Comparison of ENCODE assay signal across 1 cellular context in the genomic region with DNA sequence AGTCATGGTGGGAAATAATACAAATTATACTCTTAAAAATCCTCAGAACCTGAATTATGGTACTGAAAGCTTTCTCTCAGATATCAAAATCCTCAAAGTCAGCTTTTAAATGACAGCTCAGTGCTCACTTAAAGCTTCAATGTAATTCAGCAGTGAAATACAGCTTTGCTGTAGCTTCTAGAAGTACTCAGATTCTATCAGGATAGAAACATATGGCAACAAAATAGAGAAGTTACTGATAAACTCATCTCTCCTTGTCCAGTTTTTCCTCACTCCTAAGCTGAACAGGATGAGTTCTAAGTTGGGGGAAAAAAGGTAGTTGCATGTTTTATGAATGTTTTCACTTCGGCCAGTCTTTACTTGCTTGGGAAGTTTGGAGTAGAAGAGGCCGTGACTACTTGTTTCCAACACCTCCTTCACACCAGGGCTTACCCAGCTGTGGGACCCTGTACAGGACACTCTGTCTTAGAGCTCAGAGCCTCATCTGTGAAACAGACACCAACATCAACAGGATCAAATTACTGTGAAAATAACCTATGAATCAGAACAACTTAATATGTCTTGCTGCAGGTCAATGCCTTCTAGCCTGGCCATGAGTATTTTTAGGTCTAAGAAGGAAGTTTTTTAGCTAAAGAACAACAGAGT.
TF ChIP-seq lines count a peak whose summit lies in the region.

No MANE protein-coding gene starts in this region.

TF ChIP-seq in HEK293, 187 proteins besides CTCF, POLR2A, EP300 and RAD21 (continued from another document):
- TF ChIP-seq, protein P1, sequence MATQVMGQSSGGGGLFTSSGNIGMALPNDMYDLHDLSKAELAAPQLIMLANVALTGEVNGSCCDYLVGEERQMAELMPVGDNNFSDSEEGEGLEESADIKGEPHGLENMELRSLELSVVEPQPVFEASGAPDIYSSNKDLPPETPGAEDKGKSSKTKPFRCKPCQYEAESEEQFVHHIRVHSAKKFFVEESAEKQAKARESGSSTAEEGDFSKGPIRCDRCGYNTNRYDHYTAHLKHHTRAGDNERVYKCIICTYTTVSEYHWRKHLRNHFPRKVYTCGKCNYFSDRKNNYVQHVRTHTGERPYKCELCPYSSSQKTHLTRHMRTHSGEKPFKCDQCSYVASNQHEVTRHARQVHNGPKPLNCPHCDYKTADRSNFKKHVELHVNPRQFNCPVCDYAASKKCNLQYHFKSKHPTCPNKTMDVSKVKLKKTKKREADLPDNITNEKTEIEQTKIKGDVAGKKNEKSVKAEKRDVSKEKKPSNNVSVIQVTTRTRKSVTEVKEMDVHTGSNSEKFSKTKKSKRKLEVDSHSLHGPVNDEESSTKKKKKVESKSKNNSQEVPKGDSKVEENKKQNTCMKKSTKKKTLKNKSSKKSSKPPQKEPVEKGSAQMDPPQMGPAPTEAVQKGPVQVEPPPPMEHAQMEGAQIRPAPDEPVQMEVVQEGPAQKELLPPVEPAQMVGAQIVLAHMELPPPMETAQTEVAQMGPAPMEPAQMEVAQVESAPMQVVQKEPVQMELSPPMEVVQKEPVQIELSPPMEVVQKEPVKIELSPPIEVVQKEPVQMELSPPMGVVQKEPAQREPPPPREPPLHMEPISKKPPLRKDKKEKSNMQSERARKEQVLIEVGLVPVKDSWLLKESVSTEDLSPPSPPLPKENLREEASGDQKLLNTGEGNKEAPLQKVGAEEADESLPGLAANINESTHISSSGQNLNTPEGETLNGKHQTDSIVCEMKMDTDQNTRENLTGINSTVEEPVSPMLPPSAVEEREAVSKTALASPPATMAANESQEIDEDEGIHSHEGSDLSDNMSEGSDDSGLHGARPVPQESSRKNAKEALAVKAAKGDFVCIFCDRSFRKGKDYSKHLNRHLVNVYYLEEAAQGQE (tag by site-specific recombination; IDR thresholded peaks at IDR 0.05), result no peak
